Comparison of ENCODE assay signal across 8 cellular contexts in the genomic region with DNA sequence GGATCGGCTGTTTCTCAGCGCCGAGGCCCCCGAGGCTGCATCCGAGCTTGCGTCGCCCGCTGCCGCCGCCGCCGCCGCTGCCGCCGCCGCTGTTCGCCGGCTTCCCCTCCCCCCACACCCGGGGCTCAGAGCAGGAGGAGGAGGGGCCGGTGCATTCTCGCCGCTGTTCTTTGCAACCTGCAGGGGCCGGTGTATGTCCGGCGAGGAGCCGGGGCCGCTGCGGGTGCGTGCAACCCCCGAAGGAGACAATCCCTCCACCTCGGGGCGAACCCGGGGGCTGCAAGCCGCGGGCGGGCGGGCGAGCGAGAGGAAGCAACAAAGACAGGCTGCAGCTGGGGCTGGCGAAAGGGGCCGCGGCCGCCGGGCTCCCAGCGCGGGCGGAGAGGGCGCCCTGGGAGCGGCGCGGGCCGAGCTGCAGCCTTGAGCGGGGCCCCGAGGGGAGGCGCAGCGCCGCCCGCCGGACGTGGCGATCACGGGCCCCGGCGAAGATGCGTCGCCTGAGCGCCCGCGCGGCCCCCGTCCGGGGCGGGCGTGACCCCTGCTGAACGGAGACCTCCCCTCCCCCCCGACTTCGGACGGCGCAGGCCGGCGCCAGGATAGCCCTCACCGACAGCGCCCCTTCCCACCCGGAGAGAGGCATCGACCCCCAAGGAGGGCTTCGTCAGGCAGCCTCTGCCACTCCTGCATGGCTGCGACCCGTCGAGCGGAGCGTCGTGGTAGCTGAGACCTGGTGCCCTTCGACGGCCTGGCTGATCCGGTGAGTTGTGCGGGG. TPM values are rescaled to one million over a fixed set of nuclear protein-coding genes. Genes with fewer than 3 reads are reported as not detected.
DNase-seq lines count a peak whose midpoint lies in the region; ATAC-seq and TF ChIP-seq lines count a peak whose summit lies in the region.

No MANE protein-coding gene starts in this region.

- no peak overlapping the region for H3K27ac Mint-ChIP-seq in mesothelial cell of epicardium

- DNase-seq in NCI-H2107 treated with DMSO at 0.1 percent for 48 hours (lab: John Stamatoyannopoulos, UW; ENCODE audit: unreplicated experiment) (peak; percentile 43), dermis blood vessel endothelial cell (peak; percentile 62), mesothelial cell of epicardium (ENCODE audit: low spot score in 2 of 2, unreplicated experiment in 2 of 2) (peak; percentile 52 to 80)
- peak; percentile 56 for DNase-seq in activated CD4-positive, alpha-beta T cell treated with anti-CD3 and anti-CD28 coated beads, Interleukin-2, amount 50 U/mL, for 1 hour
- DNase-seq in stimulated activated CD8-positive, alpha-beta memory T cell treated with anti-CD3 and anti-CD28 coated beads, Interleukin-2, amount 100 ng/mL, for 48 hours (ENCODE audit: low read depth in 2 of 2), result peak; percentile 23 to 44

- peak overlapping the region; percentile 58; the same call in 1 of the 2 replicates for H3K4me3 ChIP-seq in GM08714 (ENCODE audit: low read length)

- no peak for TF ChIP-seq CTCF in mesothelial cell of epicardium (IDR thresholded peaks at IDR 0.05; ENCODE audit: unreplicated experiment)

- no peaks in the 10 kb centered on the region for H3K36me3 Mint-ChIP-seq in mesothelial cell of epicardium

- H3K4me1 Mint-ChIP-seq in mesothelial cell of epicardium, result peaks cover 6% of the 10 kb centered on the region

- no peaks in the 10 kb centered on the region for H3K9me3 Mint-ChIP-seq in mesothelial cell of epicardium

- peak; percentile 21 for ATAC-seq in HG02588 (IDR thresholded peaks at IDR 0.05; ENCODE audit: unreplicated experiment)
- no peak for ATAC-seq in HG03108 (IDR thresholded peaks at IDR 0.05; ENCODE audit: unreplicated experiment)

- H3K27me3 Mint-ChIP-seq in mesothelial cell of epicardium (ENCODE audit: low read depth), result peaks cover 86% of the 10 kb centered on the region

- peak overlapping the region; percentile 67 for H3K4me3 Mint-ChIP-seq in mesothelial cell of epicardium

RNA-seq across cellular contexts. Expression of gene FAM222A, which starts 0.7 kb away (rescaled TPM):
- total RNA-seq in dermis blood vessel endothelial cell (0.17 and 0.65 TPM in 2 replicates), mesothelial cell of epicardium (1.1 to 1.9 TPM (median 1.6 TPM) in 3 replicates)
